In genomic region chr2:47031909-47032668, GRCh38 we compare ENCODE assay signal across 11 cellular contexts.
DNase-seq lines count a peak whose midpoint lies in the region; TF ChIP-seq lines count a peak whose summit lies in the region.
"Had no signal": no experiment of that assay in that cellular context is flagged by ENCODE, and none has a peak within 500 bp of the region (broad histone marks: within the 10 kb centered on the region; RNA-seq: fewer than 3 reads in every experiment).

No MANE protein-coding gene starts in this region.

- no peak for TF ChIP-seq POLR2A in lower leg skin (IDR thresholded peaks at IDR 0.05)

- intact Hi-C loops in ascending aorta (cut with DNase I) (no loop called here), lower leg skin (cut with DNase I; ENCODE audit: low total_unique reads) (no loop called here)

- H3K4me3 Mint-ChIP-seq in HFFc6, result no peak overlapping the region
- H3K4me3 Mint-ChIP-seq: activated CD4-positive, alpha-beta T cell treated with anti-CD3 and anti-CD28 coated beads for 36 hours; activated naive CD8-positive, alpha-beta T cell had no signal

- H3K27ac ChIP-seq in ascending aorta, result peak overlapping the region; percentile 95 to 97
- peak overlapping the region; percentile 22 for H3K27ac ChIP-seq in substantia nigra (ENCODE audit: low read depth, low read length, poor library complexity, severe bottlenecking)

- peaks cover 17 to 39% of the 10 kb centered on the region in 2 donors for H3K4me1 ChIP-seq in ascending aorta

- 52 to 55% methylated on average over 12 of the region's 12 CpGs for WGBS in lower leg skin, 2 donors

- TF ChIP-seq CTCF in HFFc6 (IDR thresholded peaks at IDR 0.05) (no peak), ascending aorta (IDR thresholded peaks at IDR 0.05) (no peak), lower leg skin (IDR thresholded peaks at IDR 0.05) (no peak)

- H3K27me3 ChIP-seq in ascending aorta, result no peaks in the 10 kb centered on the region

- H3K9me3 Mint-ChIP-seq in HFFc6, result no peaks in the 10 kb centered on the region

- no peak for DNase-seq in HFFc6
- no peak for DNase-seq in ascending aorta (ENCODE audit: low spot score in 2 of 2)
- DNase-seq in left kidney (ENCODE audit: low read depth, low spot score), result peak; percentile 59
- no peak for DNase-seq in substantia nigra (lab: John Stamatoyannopoulos, UW)
- DNase-seq in lower leg skin (ENCODE audit: low spot score in 2 of 2), result no peak
- DNase-seq in MV-4-11 (lab: John Stamatoyannopoulos, UW), result no peak
- no peak for DNase-seq in NCI-H1105 (lab: John Stamatoyannopoulos, UW)
- DNase-seq: activated CD4-positive, alpha-beta T cell treated with anti-CD3 and anti-CD28 coated beads for 36 hours; effector CD8-positive, alpha-beta T cell had no signal

- peak overlapping the region; percentile 38 for H3K27ac Mint-ChIP-seq in HFFc6
- H3K27ac Mint-ChIP-seq: activated CD4-positive, alpha-beta T cell treated with anti-CD3 and anti-CD28 coated beads for 36 hours; activated naive CD8-positive, alpha-beta T cell had no signal

- peaks cover 20% of the 10 kb centered on the region for H3K36me3 Mint-ChIP-seq in HFFc6 (ENCODE audit: low read depth)
- H3K36me3 Mint-ChIP-seq: activated naive CD8-positive, alpha-beta T cell had no signal

- H3K27me3 Mint-ChIP-seq in HFFc6 (ENCODE audit: insufficient read depth), result peaks cover 3% of the 10 kb centered on the region
- H3K27me3 Mint-ChIP-seq: activated CD4-positive, alpha-beta T cell treated with anti-CD3 and anti-CD28 coated beads for 36 hours; activated naive CD8-positive, alpha-beta T cell had no signal

- H3K4me3 ChIP-seq in ascending aorta, result no peak overlapping the region
- no peak overlapping the region for H3K4me3 ChIP-seq in lower leg skin (ENCODE audit: low read depth, poor library complexity, severe bottlenecking)
- H3K4me3 ChIP-seq: prostate gland had no signal

- H3K36me3 ChIP-seq in ascending aorta, result peaks cover 41 to 47% of the 10 kb centered on the region in 2 donors

- peaks cover 62% of the 10 kb centered on the region for H3K4me1 Mint-ChIP-seq in HFFc6 (ENCODE audit: low read depth)
- H3K4me1 Mint-ChIP-seq: activated CD4-positive, alpha-beta T cell treated with anti-CD3 and anti-CD28 coated beads for 36 hours had no signal

- H3K9me3 ChIP-seq in ascending aorta, result no peaks in the 10 kb centered on the region
- H3K9me3 ChIP-seq: prostate gland had no signal
